ENCODE assay signal across 3 cellular contexts in the genomic region with DNA sequence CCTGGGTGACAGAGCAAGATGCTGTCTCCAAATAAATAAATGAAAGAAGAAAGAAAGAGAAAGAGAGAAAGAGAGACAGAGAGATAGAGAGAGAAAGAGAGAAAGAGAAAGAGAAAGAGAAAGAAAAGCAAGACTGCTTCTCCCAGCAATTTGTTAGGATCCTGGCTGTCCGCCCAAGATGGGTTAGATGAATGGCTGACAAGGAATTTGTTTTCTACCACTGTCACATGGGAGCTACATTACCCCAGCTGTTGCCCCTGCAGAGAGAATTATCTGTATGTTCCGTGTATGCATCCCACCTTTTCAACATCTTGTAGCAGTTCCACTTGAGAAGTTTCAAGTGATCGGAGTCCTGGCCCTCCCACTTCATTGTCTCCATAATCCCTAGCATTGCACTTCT.
TF ChIP-seq lines count a peak whose summit lies in the region.

No MANE protein-coding gene starts in this region.

TF ChIP-seq in SK-N-SH, 30 proteins besides CTCF, POLR2A, EP300 and RAD21:
- TF ChIP-seq, protein P1, sequence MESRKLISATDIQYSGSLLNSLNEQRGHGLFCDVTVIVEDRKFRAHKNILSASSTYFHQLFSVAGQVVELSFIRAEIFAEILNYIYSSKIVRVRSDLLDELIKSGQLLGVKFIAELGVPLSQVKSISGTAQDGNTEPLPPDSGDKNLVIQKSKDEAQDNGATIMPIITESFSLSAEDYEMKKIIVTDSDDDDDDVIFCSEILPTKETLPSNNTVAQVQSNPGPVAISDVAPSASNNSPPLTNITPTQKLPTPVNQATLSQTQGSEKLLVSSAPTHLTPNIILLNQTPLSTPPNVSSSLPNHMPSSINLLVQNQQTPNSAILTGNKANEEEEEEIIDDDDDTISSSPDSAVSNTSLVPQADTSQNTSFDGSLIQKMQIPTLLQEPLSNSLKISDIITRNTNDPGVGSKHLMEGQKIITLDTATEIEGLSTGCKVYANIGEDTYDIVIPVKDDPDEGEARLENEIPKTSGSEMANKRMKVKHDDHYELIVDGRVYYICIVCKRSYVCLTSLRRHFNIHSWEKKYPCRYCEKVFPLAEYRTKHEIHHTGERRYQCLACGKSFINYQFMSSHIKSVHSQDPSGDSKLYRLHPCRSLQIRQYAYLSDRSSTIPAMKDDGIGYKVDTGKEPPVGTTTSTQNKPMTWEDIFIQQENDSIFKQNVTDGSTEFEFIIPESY (IDR thresholded peaks at IDR 0.05; ENCODE audit: borderline replicate concordance, low read depth), result no peak
- TF ChIP-seq MXI1 (IDR thresholded peaks at IDR 0.05; ENCODE audit: low read depth, low read length), result no peak
TF ChIP-seq in SK-N-SH: peak in this region for 0.

TF ChIP-seq in SK-N-SH treated with all-trans-retinoic acid at 6 μM for 48 hours, 23 proteins besides CTCF, POLR2A, EP300 and RAD21:
- TF ChIP-seq, protein P2, sequence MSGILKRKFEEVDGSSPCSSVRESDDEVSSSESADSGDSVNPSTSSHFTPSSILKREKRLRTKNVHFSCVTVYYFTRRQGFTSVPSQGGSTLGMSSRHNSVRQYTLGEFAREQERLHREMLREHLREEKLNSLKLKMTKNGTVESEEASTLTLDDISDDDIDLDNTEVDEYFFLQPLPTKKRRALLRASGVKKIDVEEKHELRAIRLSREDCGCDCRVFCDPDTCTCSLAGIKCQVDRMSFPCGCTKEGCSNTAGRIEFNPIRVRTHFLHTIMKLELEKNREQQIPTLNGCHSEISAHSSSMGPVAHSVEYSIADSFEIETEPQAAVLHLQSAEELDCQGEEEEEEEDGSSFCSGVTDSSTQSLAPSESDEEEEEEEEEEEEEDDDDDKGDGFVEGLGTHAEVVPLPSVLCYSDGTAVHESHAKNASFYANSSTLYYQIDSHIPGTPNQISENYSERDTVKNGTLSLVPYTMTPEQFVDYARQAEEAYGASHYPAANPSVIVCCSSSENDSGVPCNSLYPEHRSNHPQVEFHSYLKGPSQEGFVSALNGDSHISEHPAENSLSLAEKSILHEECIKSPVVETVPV (CRISPR knock-in tag; IDR thresholded peaks at IDR 0.05), result no peak
- no peak for TF ChIP-seq CSDC2 (CRISPR knock-in tag; IDR thresholded peaks at IDR 0.05)
- TF ChIP-seq, protein P3, sequence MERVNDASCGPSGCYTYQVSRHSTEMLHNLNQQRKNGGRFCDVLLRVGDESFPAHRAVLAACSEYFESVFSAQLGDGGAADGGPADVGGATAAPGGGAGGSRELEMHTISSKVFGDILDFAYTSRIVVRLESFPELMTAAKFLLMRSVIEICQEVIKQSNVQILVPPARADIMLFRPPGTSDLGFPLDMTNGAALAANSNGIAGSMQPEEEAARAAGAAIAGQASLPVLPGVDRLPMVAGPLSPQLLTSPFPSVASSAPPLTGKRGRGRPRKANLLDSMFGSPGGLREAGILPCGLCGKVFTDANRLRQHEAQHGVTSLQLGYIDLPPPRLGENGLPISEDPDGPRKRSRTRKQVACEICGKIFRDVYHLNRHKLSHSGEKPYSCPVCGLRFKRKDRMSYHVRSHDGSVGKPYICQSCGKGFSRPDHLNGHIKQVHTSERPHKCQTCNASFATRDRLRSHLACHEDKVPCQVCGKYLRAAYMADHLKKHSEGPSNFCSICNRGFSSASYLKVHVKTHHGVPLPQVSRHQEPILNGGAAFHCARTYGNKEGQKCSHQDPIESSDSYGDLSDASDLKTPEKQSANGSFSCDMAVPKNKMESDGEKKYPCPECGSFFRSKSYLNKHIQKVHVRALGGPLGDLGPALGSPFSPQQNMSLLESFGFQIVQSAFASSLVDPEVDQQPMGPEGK (CRISPR knock-in tag; IDR thresholded peaks at IDR 0.05; ENCODE audit: borderline replicate concordance), result no peak
- no peak for TF ChIP-seq RARB (CRISPR knock-in tag; IDR thresholded peaks at IDR 0.05)

TF ChIP-seq in HepG2, 621 proteins besides CTCF, POLR2A, EP300 and RAD21 (continued from another document):
- TF ChIP-seq, protein P4, sequence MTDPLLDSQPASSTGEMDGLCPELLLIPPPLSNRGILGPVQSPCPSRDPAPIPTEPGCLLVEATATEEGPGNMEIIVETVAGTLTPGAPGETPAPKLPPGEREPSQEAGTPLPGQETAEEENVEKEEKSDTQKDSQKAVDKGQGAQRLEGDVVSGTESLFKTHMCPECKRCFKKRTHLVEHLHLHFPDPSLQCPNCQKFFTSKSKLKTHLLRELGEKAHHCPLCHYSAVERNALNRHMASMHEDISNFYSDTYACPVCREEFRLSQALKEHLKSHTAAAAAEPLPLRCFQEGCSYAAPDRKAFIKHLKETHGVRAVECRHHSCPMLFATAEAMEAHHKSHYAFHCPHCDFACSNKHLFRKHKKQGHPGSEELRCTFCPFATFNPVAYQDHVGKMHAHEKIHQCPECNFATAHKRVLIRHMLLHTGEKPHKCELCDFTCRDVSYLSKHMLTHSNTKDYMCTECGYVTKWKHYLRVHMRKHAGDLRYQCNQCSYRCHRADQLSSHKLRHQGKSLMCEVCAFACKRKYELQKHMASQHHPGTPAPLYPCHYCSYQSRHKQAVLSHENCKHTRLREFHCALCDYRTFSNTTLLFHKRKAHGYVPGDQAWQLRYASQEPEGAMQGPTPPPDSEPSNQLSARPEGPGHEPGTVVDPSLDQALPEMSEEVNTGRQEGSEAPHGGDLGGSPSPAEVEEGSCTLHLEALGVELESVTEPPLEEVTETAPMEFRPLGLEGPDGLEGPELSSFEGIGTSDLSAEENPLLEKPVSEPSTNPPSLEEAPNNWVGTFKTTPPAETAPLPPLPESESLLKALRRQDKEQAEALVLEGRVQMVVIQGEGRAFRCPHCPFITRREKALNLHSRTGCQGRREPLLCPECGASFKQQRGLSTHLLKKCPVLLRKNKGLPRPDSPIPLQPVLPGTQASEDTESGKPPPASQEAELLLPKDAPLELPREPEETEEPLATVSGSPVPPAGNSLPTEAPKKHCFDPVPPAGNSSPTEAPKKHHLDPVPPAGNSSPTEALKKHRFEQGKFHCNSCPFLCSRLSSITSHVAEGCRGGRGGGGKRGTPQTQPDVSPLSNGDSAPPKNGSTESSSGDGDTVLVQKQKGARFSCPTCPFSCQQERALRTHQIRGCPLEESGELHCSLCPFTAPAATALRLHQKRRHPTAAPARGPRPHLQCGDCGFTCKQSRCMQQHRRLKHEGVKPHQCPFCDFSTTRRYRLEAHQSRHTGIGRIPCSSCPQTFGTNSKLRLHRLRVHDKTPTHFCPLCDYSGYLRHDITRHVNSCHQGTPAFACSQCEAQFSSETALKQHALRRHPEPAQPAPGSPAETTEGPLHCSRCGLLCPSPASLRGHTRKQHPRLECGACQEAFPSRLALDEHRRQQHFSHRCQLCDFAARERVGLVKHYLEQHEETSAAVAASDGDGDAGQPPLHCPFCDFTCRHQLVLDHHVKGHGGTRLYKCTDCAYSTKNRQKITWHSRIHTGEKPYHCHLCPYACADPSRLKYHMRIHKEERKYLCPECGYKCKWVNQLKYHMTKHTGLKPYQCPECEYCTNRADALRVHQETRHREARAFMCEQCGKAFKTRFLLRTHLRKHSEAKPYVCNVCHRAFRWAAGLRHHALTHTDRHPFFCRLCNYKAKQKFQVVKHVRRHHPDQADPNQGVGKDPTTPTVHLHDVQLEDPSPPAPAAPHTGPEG (CRISPR knock-in tag; IDR thresholded peaks at IDR 0.05), result no peak
- TF ChIP-seq, protein P5, sequence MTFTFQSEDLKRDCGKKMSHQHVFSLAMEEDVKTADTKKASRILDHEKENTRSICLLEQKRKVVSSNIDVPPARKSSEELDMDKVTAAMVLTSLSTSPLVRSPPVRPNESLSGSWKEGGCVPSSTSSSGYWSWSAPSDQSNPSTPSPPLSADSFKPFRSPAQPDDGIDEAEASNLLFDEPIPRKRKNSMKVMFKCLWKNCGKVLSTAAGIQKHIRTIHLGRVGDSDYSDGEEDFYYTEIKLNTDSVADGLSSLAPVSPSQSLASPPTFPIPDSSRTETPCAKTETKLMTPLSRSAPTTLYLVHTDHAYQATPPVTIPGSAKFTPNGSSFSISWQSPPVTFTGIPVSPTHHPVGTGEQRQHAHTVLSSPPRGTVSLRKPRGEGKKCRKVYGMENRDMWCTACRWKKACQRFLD (CRISPR knock-in tag; IDR thresholded peaks at IDR 0.05; ENCODE audit: borderline replicate concordance), result no peak
- TF ChIP-seq ZBTB7B (CRISPR knock-in tag; IDR thresholded peaks at IDR 0.05), result no peak
